25 cellular contexts compared by ENCODE assay signal in genomic region chr6:26260791-26261484, GRCh38.
A peak's percentile ranks its signal among the peaks of the same experiment; 100 is the strongest.
DNase-seq lines count a peak whose midpoint lies in the region; ATAC-seq, FAIRE-seq and TF ChIP-seq lines count a peak whose summit lies in the region.
"Had no signal": no experiment of that assay in that cellular context is flagged by ENCODE, and none has a peak within 500 bp of the region (broad histone marks: within the 10 kb centered on the region; RNA-seq: fewer than 3 reads in every experiment).

No MANE protein-coding gene starts in this region.

- BruUV-seq in K562 (replicated peaks; lab: Mats Ljungman, UMichigan), result no TSS peak

- H3K4me3 ChIP-seq in HEK293 (ENCODE audit: low read depth, low read length) (no peak overlapping the region), K562 (no peak overlapping the region)
- H3K4me3 ChIP-seq: GM23338 had no signal

- H3K36me3 ChIP-seq in HEK293 (ENCODE audit: control insufficient read depth in 2 of 2, insufficient read depth in 1 of 2, low read length in 2 of 2) (no peaks in the 10 kb centered on the region), K562 (ENCODE audit: control insufficient read depth, insufficient read depth, low read length) (no peaks in the 10 kb centered on the region)

- TF ChIP-seq POLR2A in K562 (conservative IDR thresholded peaks at IDR 0.05), result no peak
- TF ChIP-seq POLR2A in GM18505 (IDR thresholded peaks at IDR 0.05; ENCODE audit: borderline replicate concordance, extremely low read depth, insufficient read depth, insufficient read length), result no peak

- H3K4me1 ChIP-seq in HEK293 (ENCODE audit: control insufficient read depth, insufficient read depth, low read length) (no peaks in the 10 kb centered on the region), K562 (replicated peaks in 1 of 2; ENCODE audit: control insufficient read depth in 2 of 2, insufficient read depth in 2 of 2, low read length in 2 of 2) (peaks cover 0 to 6% of the 10 kb centered on the region in 2 experiments; a peak in 2 of 5 replicates)

- CTCF ChIA-PET in HEK293 (lab: Yijun Ruan, JAX), result interaction anchor here (0.6 to 3.3 kb wide), 4 partner anchors 10 to 191 kb away, joined by 3 to 14 read pairs (median 7); a partner anchor contains a TSS
- CTCF ChIA-PET in K562 (lab: Yijun Ruan, JAX; ENCODE audit: low intra/inter-chr PET ratio), result no interaction called here

- H3K4me2 ChIP-seq in K562 (ENCODE audit: insufficient read depth, low read length), result no peak overlapping the region
- H3K4me2 ChIP-seq: GM23338 had no signal

- H3K27ac Mint-ChIP-seq in progenitor cell of endocrine pancreas, result no peak overlapping the region
- H3K27ac Mint-ChIP-seq in HFFc6, result no peak overlapping the region
- H3K27ac Mint-ChIP-seq: B cell; CD4-positive, CD25-positive, alpha-beta regulatory T cell; IgD-negative memory B cell had no signal

- no peaks in the 10 kb centered on the region for H3K9me1 ChIP-seq in K562 (ENCODE audit: control insufficient read depth, insufficient read depth, low read length)

- peak; percentile 13; the same call in 1 of the 3 replicates for ATAC-seq in K562
- no peak for ATAC-seq in GM18505 (IDR thresholded peaks at IDR 0.05; ENCODE audit: unreplicated experiment)
- ATAC-seq: GM23338, PC-3, SK-N-SH treated with all-trans-retinoic acid at 6 μM for 48 hours had no signal

- WGBS in K562 (ENCODE audit: insufficient coverage, low coverage, missing lambda C conversion rate), result 48% methylated on average over 4 of the region's 4 CpGs

- DNase-seq in AML-193 (lab: John Stamatoyannopoulos, UW) (peak; percentile 19 to 35), NOMO-1 (lab: John Stamatoyannopoulos, UW; ENCODE audit: unreplicated experiment in 2 of 2) (peak; percentile 35 to 61), K562 (ENCODE audit: extremely low read depth in 1 of 4, low spot score in 3 of 4) (no peak), progenitor cell of endocrine pancreas (ENCODE audit: low spot score, unreplicated experiment) (no peak), HFFc6 (no peak), NCI-H345 (lab: John Stamatoyannopoulos, UW) (no peak)
- DNase-seq: CD4-positive, CD25-positive, alpha-beta regulatory T cell; HCEC 1CT; Kasumi-1; NCI-H1105 treated with DMSO at 0.1 percent for 48 hours; NCI-H2029 treated with DMSO at 0.1 percent for 48 hours; NCI-H226; NCI-H524; NCI-H774; NK-92 treated with Interleukin-12 subunit alpha and Interleukin-12 subunit beta, amount 100 ng/mL, for 24 hours; PC-3; SHP77; T-helper 1 cell had no signal

- peaks cover 50% of the 10 kb centered on the region for H3K4me1 Mint-ChIP-seq in progenitor cell of endocrine pancreas (ENCODE audit: low read depth)
- H3K4me1 Mint-ChIP-seq in HFFc6 (ENCODE audit: low read depth), result peaks cover 12% of the 10 kb centered on the region; the same call in 1 of the 2 replicates
- H3K4me1 Mint-ChIP-seq: B cell had no signal

- H3K36me3 Mint-ChIP-seq in progenitor cell of endocrine pancreas (ENCODE audit: insufficient read depth) (no peaks in the 10 kb centered on the region), HFFc6 (ENCODE audit: low read depth) (no peaks in the 10 kb centered on the region)
- H3K36me3 Mint-ChIP-seq: CD4-positive, CD25-positive, alpha-beta regulatory T cell had no signal

- H3K27me3 Mint-ChIP-seq in progenitor cell of endocrine pancreas, result no peaks in the 10 kb centered on the region
- H3K27me3 Mint-ChIP-seq in HFFc6 (ENCODE audit: insufficient read depth), result no peaks in the 10 kb centered on the region
- H3K27me3 Mint-ChIP-seq: B cell; CD4-positive, CD25-positive, alpha-beta regulatory T cell; IgD-negative memory B cell had no signal

- TF ChIP-seq EP300 in K562 (IDR thresholded peaks at IDR 0.05; ENCODE audit: low read length), result no peak

- H3K27me3 ChIP-seq in K562 (ENCODE audit: control insufficient read depth in 2 of 2, insufficient read depth in 2 of 2, low read length in 2 of 2), result no peaks in the 10 kb centered on the region

- H4K20me1 ChIP-seq in K562 (replicated peaks; ENCODE audit: control insufficient read depth, insufficient read depth, low read length), result no peaks in the 10 kb centered on the region

- intact Hi-C loops in K562 (cut with micrococcal nuclease), result no loop called here

- no peak for TF ChIP-seq RAD21 in K562 (CRISPR knock-in tag; conservative IDR thresholded peaks at IDR 0.05 in 1 of 2, IDR thresholded peaks at IDR 0.05 in 1 of 2)

- POLR2A ChIA-PET in HEK293 (lab: Yijun Ruan, JAX) (interaction anchor here (4.1 kb wide), 1 partner anchor 11 kb away, joined by 20 read pairs; a partner anchor contains a TSS), K562 (lab: Yijun Ruan, JAX) (interaction anchor here (0.6 to 10.2 kb wide), 13 partner anchors 8 to 258 kb away, joined by 3 to 94 read pairs (median 5); a partner anchor contains a TSS)

- H3K27ac ChIP-seq in HEK293 (ENCODE audit: extremely low read depth, low read depth, low read length) (no peak overlapping the region), K562 (ENCODE audit: extremely low read depth, low read depth, low read length) (no peak overlapping the region)

- H2AFZ ChIP-seq in K562 (ENCODE audit: low read depth, low read length), result no peak overlapping the region
- H2AFZ ChIP-seq: GM23338 had no signal

- TF ChIP-seq CTCF in HEK293 (tag by site-specific recombination; IDR thresholded peaks at IDR 0.05) (no peak), K562 (IDR thresholded peaks at IDR 0.05 in 2 of 3, conservative IDR thresholded peaks at IDR 0.05 in 1 of 3; ENCODE audit: insufficient read depth in 2 of 3, low read depth in 1 of 3, low read length in 3 of 3) (no peak), progenitor cell of endocrine pancreas (IDR thresholded peaks at IDR 0.05; ENCODE audit: unreplicated experiment) (no peak), HFFc6 (IDR thresholded peaks at IDR 0.05) (no peak)

- no peaks in the 10 kb centered on the region for H3K79me2 ChIP-seq in K562 (ENCODE audit: control insufficient read depth, insufficient read depth, low read length)

- H3K9me3 Mint-ChIP-seq in progenitor cell of endocrine pancreas (ENCODE audit: low read depth) (no peaks in the 10 kb centered on the region), HFFc6 (no peaks in the 10 kb centered on the region)
- H3K9me3 Mint-ChIP-seq: CD4-positive, CD25-positive, alpha-beta regulatory T cell; GM23338; IgD-negative memory B cell had no signal

- H3K4me3 Mint-ChIP-seq in progenitor cell of endocrine pancreas (ENCODE audit: low read depth) (no peak overlapping the region), HFFc6 (no peak overlapping the region)
- H3K4me3 Mint-ChIP-seq: B cell, GM23338, IgD-negative memory B cell had no signal

- no peak for FAIRE-seq in K562 (lab: Jason Lieb, UNC)
- FAIRE-seq: A204.1 had no signal

- in situ Hi-C loops in K562 (cut with MboI), result no loop called here

- no peak overlapping the region for H3K9ac ChIP-seq in K562 (ENCODE audit: insufficient read depth in 1 of 2, low read depth in 2 of 2, low read length in 2 of 2)

- no peaks in the 10 kb centered on the region for H3K9me3 ChIP-seq in HEK293 (ENCODE audit: control insufficient read depth, insufficient read depth, low read depth, low read length)
- H3K9me3 ChIP-seq in K562 (replicated peaks; ENCODE audit: control insufficient read depth, insufficient read depth, low read depth, low read length), result no peaks in the 10 kb centered on the region

TF ChIP-seq in HEK293, 187 proteins besides CTCF, POLR2A, EP300 and RAD21:
- no peak for TF ChIP-seq ZNF114 (tag by site-specific recombination; IDR thresholded peaks at IDR 0.05)
- TF ChIP-seq ZNF585B (tag by site-specific recombination; IDR thresholded peaks at IDR 0.05), result 0 out of 2 replicates have a peak, but pooled peaks have one; percentile 12

TF ChIP-seq in K562, 482 proteins besides CTCF, POLR2A, EP300 and RAD21:
- TF ChIP-seq CEBPG (CRISPR knock-in tag; IDR thresholded peaks at IDR 0.05), result no peak
- TF ChIP-seq CEBPG (tag; conservative IDR thresholded peaks at IDR 0.05 in 1 of 2, IDR thresholded peaks at IDR 0.05 in 1 of 2), result peak in 1 of 2 experiments; percentile 41; a peak in 1 of 4 replicates
- TF ChIP-seq THAP7 (CRISPR knock-in tag; IDR thresholded peaks at IDR 0.05), result 0 out of 2 replicates have a peak, but pooled peaks have one; percentile 59
- 0 out of 2 replicates have a peak, but pooled peaks have one; percentile 15 for TF ChIP-seq DPF2 (IDR thresholded peaks at IDR 0.05)
- peak; percentile 42; the same call in 1 of the 2 replicates for TF ChIP-seq CEBPB (tag; IDR thresholded peaks at IDR 0.05)
- 0 out of 2 replicates have a peak, but pooled peaks have one; percentile 5 for TF ChIP-seq CBFA2T3 (IDR thresholded peaks at IDR 0.05)
- no peak for TF ChIP-seq SAFB2 (IDR thresholded peaks at IDR 0.05; ENCODE audit: borderline replicate concordance, low read depth, low read length, severe bottlenecking)
- TF ChIP-seq ZBTB34 (CRISPR knock-in tag; IDR thresholded peaks at IDR 0.05), result no peak
- no peak for TF ChIP-seq KLF1 (tag; IDR thresholded peaks at IDR 0.05)

Comparison
In these comparisons a context has a peak if more than half of its experiments do, and no peak if none do; other contexts are left out.
1. DNase-seq: peak in AML-193 (2 of 2) and NOMO-1 (2 of 2); none in K562 (0 of 4), progenitor cell of endocrine pancreas (single experiment), HFFc6 (single experiment) and NCI-H345 (single experiment).